1 cellular context compared by ENCODE assay signal in genomic region chr10:49165940-49166803, GRCh38.
TF ChIP-seq lines count a peak whose summit lies in the region.

No MANE protein-coding gene starts in this region.

TF ChIP-seq in K562, 482 proteins besides CTCF, POLR2A, EP300 and RAD21 (continued from another document and continues in another):
- TF ChIP-seq TRIM25 (IDR thresholded peaks at IDR 0.05; ENCODE audit: borderline replicate concordance) (no peak), HMGN3 (IDR thresholded peaks at IDR 0.05; ENCODE audit: borderline replicate concordance, extremely low read depth, insufficient read length, low read depth, low read length) (no peak), ZNF41 (CRISPR knock-in tag; conservative IDR thresholded peaks at IDR 0.05) (peak; percentile 49; the same call in 1 of the 2 replicates), MBD2 (IDR thresholded peaks at IDR 0.05; ENCODE audit: borderline replicate concordance, low read depth) (peak; percentile 30; the same call in 1 of the 2 replicates), SAFB (IDR thresholded peaks at IDR 0.05; ENCODE audit: borderline replicate concordance, low read depth, low read length) (no peak), ZNF75A (CRISPR knock-in tag; IDR thresholded peaks at IDR 0.05) (no peak), KDM1A (IDR thresholded peaks at IDR 0.05) (peak; percentile 92 to 96), HNRNPLL (IDR thresholded peaks at IDR 0.05; ENCODE audit: low read depth, low read length, poor library complexity, severe bottlenecking) (no peak), SRF (CRISPR knock-in tag; IDR thresholded peaks at IDR 0.05) (no peak), GTF2B (IDR thresholded peaks at IDR 0.05; ENCODE audit: extremely low read depth, insufficient read length) (no peak), TAF1 (IDR thresholded peaks at IDR 0.05; ENCODE audit: control insufficient read depth, extremely low read depth, insufficient read depth, low read length, severe bottlenecking) (peak; percentile 52), TEAD1 (CRISPR knock-in tag; IDR thresholded peaks at IDR 0.05) (peak in 1 of 2 experiments; percentile 85; a peak in 2 of 4 replicates), STAT5A (IDR thresholded peaks at IDR 0.05; ENCODE audit: borderline replicate concordance, low read length) (peak; percentile 77), NCOA4 (IDR thresholded peaks at IDR 0.05; ENCODE audit: partially characterized antibody) (peak; percentile 40), HNRNPK (IDR thresholded peaks at IDR 0.05; ENCODE audit: low read depth, low read length, poor library complexity, severe bottlenecking) (no peak), ZNF76 (CRISPR knock-in tag; IDR thresholded peaks at IDR 0.05; ENCODE audit: borderline replicate concordance) (peak; percentile 51; the same call in 1 of the 2 replicates), BACH1 (tag; IDR thresholded peaks at IDR 0.05) (peak; percentile 96), CREB3L1 (IDR thresholded peaks at IDR 0.05; ENCODE audit: borderline replicate concordance, low read depth) (peak; percentile 38; the same call in 1 of the 2 replicates), HDGF (IDR thresholded peaks at IDR 0.05) (no peak), RBFOX2 (IDR thresholded peaks at IDR 0.05; ENCODE audit: low read depth, low read length) (no peak), HNRNPL (IDR thresholded peaks at IDR 0.05; ENCODE audit: low read depth, low read length) (no peak), POLR2AphosphoS5 (IDR thresholded peaks at IDR 0.05; ENCODE audit: control insufficient read depth, insufficient read depth, low read depth, low read length) (no peak), NFE2L1 (tag; IDR thresholded peaks at IDR 0.05; ENCODE audit: borderline replicate concordance, low read depth) (peak; percentile 99), XRCC3 (IDR thresholded peaks at IDR 0.05) (no peak), NKRF (IDR thresholded peaks at IDR 0.05; ENCODE audit: borderline replicate concordance) (no peak), ZNF717 (CRISPR knock-in tag; IDR thresholded peaks at IDR 0.05) (no peak), RCOR1 (IDR thresholded peaks at IDR 0.05; ENCODE audit: borderline replicate concordance in 1 of 2, low read depth in 2 of 2, low read length in 2 of 2) (peak; percentile 84 to 99), BCOR (IDR thresholded peaks at IDR 0.05) (peak; percentile 47; the same call in 1 of the 2 replicates), ELF2 (CRISPR knock-in tag; IDR thresholded peaks at IDR 0.05) (peak; percentile 61; the same call in 1 of the 2 replicates), ZNF398 (CRISPR knock-in tag; IDR thresholded peaks at IDR 0.05) (no peak), MYNN (IDR thresholded peaks at IDR 0.05) (peak; percentile 53; the same call in 1 of the 2 replicates), MYNN (CRISPR knock-in tag; IDR thresholded peaks at IDR 0.05) (no peak), EGR1 (conservative IDR thresholded peaks at IDR 0.05) (peak; percentile 94), BHLHE40 (IDR thresholded peaks at IDR 0.05; ENCODE audit: low read length) (peak; percentile 41), SMAD3 (CRISPR knock-in tag; conservative IDR thresholded peaks at IDR 0.05) (peak; percentile 75; the same call in 1 of the 2 replicates), MECOM (CRISPR knock-in tag; IDR thresholded peaks at IDR 0.05) (peak; percentile 97), MTA1 (IDR thresholded peaks at IDR 0.05; ENCODE audit: borderline replicate concordance) (peak; percentile 66; the same call in 1 of the 2 replicates), RFX7 (CRISPR knock-in tag; IDR thresholded peaks at IDR 0.05) (no peak), ZNF639 (CRISPR knock-in tag; conservative IDR thresholded peaks at IDR 0.05 in 1 of 2, IDR thresholded peaks at IDR 0.05 in 1 of 2) (no peak; a peak in 2 of 4 replicates), ZNF140 (CRISPR knock-in tag; IDR thresholded peaks at IDR 0.05) (no peak), JUND (IDR thresholded peaks at IDR 0.05; ENCODE audit: borderline replicate concordance, low read depth, low read length) (peak; percentile 87), JUND (tag; IDR thresholded peaks at IDR 0.05; ENCODE audit: borderline replicate concordance, low read depth, low read length) (peak; percentile 86; the same call in 1 of the 3 replicates), ID3 (CRISPR knock-in tag; IDR thresholded peaks at IDR 0.05) (no peak), ID3 (tag; IDR thresholded peaks at IDR 0.05) (peak; percentile 42; the same call in 1 of the 2 replicates), ZFX (CRISPR knock-in tag; IDR thresholded peaks at IDR 0.05) (no peak), ZNF133 (CRISPR knock-in tag; IDR thresholded peaks at IDR 0.05) (no peak), ZNF121 (CRISPR knock-in tag; conservative IDR thresholded peaks at IDR 0.05) (no peak), RBM15 (IDR thresholded peaks at IDR 0.05; ENCODE audit: insufficient read depth, low read length) (no peak), SRSF3 (IDR thresholded peaks at IDR 0.05; ENCODE audit: insufficient read depth, low read length) (no peak), HOXB6 (CRISPR knock-in tag; IDR thresholded peaks at IDR 0.05; ENCODE audit: borderline replicate concordance) (no peak), NR2F6 (CRISPR knock-in tag; IDR thresholded peaks at IDR 0.05) (no peak), CREBBP (IDR thresholded peaks at IDR 0.05; ENCODE audit: low read depth, low read length) (no peak), ZNF12 (CRISPR knock-in tag; IDR thresholded peaks at IDR 0.05) (0 out of 2 replicates have a peak, but pooled peaks have one; percentile 22), ZNF79 (CRISPR knock-in tag; IDR thresholded peaks at IDR 0.05; ENCODE audit: low read depth) (0 out of 2 replicates have a peak, but pooled peaks have one; percentile 12), HSF4 (CRISPR knock-in tag; IDR thresholded peaks at IDR 0.05; ENCODE audit: borderline replicate concordance) (no peak), TBP (optimal IDR thresholded peaks at IDR 0.05; ENCODE audit: low read depth, low read length) (peak; percentile 60), GABPB2 (CRISPR knock-in tag; conservative IDR thresholded peaks at IDR 0.05) (0 out of 2 replicates have a peak, but pooled peaks have one; percentile 16), HEY1 (CRISPR knock-in tag; IDR thresholded peaks at IDR 0.05; ENCODE audit: borderline replicate concordance) (0 out of 2 replicates have a peak, but pooled peaks have one; percentile 68), IRF9 (tag; IDR thresholded peaks at IDR 0.05) (no peak; the same call in 1 of the 2 replicates), ZNF311 (CRISPR knock-in tag; IDR thresholded peaks at IDR 0.05) (0 out of 2 replicates have a peak, but pooled peaks have one; percentile 33), RNF2 (IDR thresholded peaks at IDR 0.05) (peak; percentile 27; the same call in 1 of the 2 replicates), NUFIP1 (IDR thresholded peaks at IDR 0.05; ENCODE audit: partially characterized antibody) (no peak), DPF2 (IDR thresholded peaks at IDR 0.05) (peak; percentile 95), ZNF280B (CRISPR knock-in tag; IDR thresholded peaks at IDR 0.05) (no peak), CBX8 (IDR thresholded peaks at IDR 0.05; ENCODE audit: borderline replicate concordance, extremely low read depth, low read depth, low read length, poor library complexity, severe bottlenecking) (no peak), CEBPG (CRISPR knock-in tag; IDR thresholded peaks at IDR 0.05) (no peak), CEBPG (tag; conservative IDR thresholded peaks at IDR 0.05 in 1 of 2, IDR thresholded peaks at IDR 0.05 in 1 of 2) (no peak), PHTF2 (CRISPR knock-in tag; IDR thresholded peaks at IDR 0.05) (no peak)
